Comparison of ENCODE assay signal across 1 cellular context in the genomic region with DNA sequence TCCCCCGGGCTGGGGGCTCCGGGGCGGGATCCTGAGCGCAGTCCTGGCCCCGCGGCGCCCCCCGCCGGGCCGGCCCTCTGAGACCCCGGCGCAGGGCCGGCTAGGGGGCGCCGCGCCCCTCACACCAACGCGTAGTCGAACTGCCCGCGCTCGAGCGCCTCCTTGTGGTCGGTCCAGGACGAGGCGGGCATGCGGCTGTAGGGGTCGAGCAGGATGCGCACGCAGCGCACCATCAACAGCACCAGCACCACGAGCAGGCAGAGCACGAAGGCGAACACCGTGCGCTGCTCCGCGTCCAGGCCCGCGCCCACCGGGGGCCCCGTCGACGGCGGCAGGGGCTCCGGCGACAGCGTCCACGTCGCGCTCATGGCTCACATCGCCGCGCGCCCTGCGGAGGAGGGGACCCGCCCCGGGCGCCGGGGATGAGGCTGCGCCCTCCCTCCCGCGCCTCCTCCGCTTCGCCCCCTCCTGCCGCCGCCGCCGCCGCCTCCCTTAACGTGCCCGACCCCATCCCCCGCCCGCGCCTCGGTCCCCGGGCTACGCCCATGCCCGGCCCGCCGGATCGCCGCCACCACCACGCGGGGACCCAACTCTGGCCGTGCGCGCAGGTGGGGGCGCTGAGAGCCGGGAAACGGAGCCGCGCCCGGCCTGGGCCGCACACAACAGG.
TF ChIP-seq lines count a peak whose summit lies in the region.

No MANE protein-coding gene starts in this region.

TF ChIP-seq in HepG2, 621 proteins besides CTCF, POLR2A, EP300 and RAD21 (continued from another document):
- TF ChIP-seq RXRB (CRISPR knock-in tag; IDR thresholded peaks at IDR 0.05; ENCODE audit: borderline replicate concordance) (peak; percentile 48; the same call in 1 of the 2 replicates), CCDC6 (CRISPR knock-in tag; IDR thresholded peaks at IDR 0.05) (peak; percentile 95), HOXA5 (CRISPR knock-in tag; IDR thresholded peaks at IDR 0.05) (no peak), RNF2 (conservative IDR thresholded peaks at IDR 0.05; ENCODE audit: low read depth) (peak; percentile 94), DMAP1 (CRISPR knock-in tag; IDR thresholded peaks at IDR 0.05) (0 out of 2 replicates have a peak, but pooled peaks have one; percentile 25), GATAD1 (CRISPR knock-in tag; IDR thresholded peaks at IDR 0.05) (peak; percentile 57; the same call in 1 of the 2 replicates), MTA1 (CRISPR knock-in tag; IDR thresholded peaks at IDR 0.05; ENCODE audit: borderline replicate concordance) (no peak), ZNF12 (CRISPR knock-in tag; IDR thresholded peaks at IDR 0.05) (0 out of 2 replicates have a peak, but pooled peaks have one; percentile 24), NCOR1 (IDR thresholded peaks at IDR 0.05; ENCODE audit: borderline replicate concordance, low read length) (no peak), ZEB1 (IDR thresholded peaks at IDR 0.05; ENCODE audit: insufficient replicate concordance, low read depth) (no peak), IKZF4 (CRISPR knock-in tag; IDR thresholded peaks at IDR 0.05; ENCODE audit: borderline replicate concordance, low read depth, not compliant biosample characterization) (peak; percentile 92), MEIS2 (CRISPR knock-in tag; IDR thresholded peaks at IDR 0.05) (peak; percentile 86), SMAD9 (CRISPR knock-in tag; IDR thresholded peaks at IDR 0.05) (peak; percentile 71; the same call in 1 of the 2 replicates), REL (CRISPR knock-in tag; conservative IDR thresholded peaks at IDR 0.05) (peak; percentile 67; the same call in 1 of the 2 replicates), THAP11 (CRISPR knock-in tag; IDR thresholded peaks at IDR 0.05) (peak; percentile 45; the same call in 1 of the 2 replicates), ZBTB21 (CRISPR knock-in tag; IDR thresholded peaks at IDR 0.05) (no peak), RFXAP (CRISPR knock-in tag; IDR thresholded peaks at IDR 0.05; ENCODE audit: borderline replicate concordance) (peak; percentile 85; the same call in 1 of the 2 replicates), ZNF331 (CRISPR knock-in tag; IDR thresholded peaks at IDR 0.05) (peak; percentile 42; the same call in 1 of the 2 replicates), TCF12 (IDR thresholded peaks at IDR 0.05) (no peak), TCF12 (CRISPR knock-in tag; IDR thresholded peaks at IDR 0.05) (no peak), RBFOX2 (IDR thresholded peaks at IDR 0.05; ENCODE audit: low read depth, low read length) (no peak), CBX1 (IDR thresholded peaks at IDR 0.05; ENCODE audit: low read depth) (peak; percentile 71), ATF7-NPFF (CRISPR knock-in tag; IDR thresholded peaks at IDR 0.05; ENCODE audit: low read depth) (peak; percentile 95), ZNF713 (CRISPR knock-in tag; IDR thresholded peaks at IDR 0.05) (no peak), GATAD2A (CRISPR knock-in tag; IDR thresholded peaks at IDR 0.05) (peak; percentile 34; the same call in 1 of the 2 replicates), ZNF17 (CRISPR knock-in tag; IDR thresholded peaks at IDR 0.05) (no peak), ZNF441 (CRISPR knock-in tag; IDR thresholded peaks at IDR 0.05; ENCODE audit: borderline replicate concordance) (peak; percentile 73; the same call in 1 of the 2 replicates), ZNF30 (CRISPR knock-in tag; IDR thresholded peaks at IDR 0.05) (0 out of 2 replicates have a peak, but pooled peaks have one; percentile 56), ZNF83 (CRISPR knock-in tag; IDR thresholded peaks at IDR 0.05; ENCODE audit: borderline replicate concordance) (peak; percentile 96; the same call in 1 of the 2 replicates), ZNF598 (CRISPR knock-in tag; IDR thresholded peaks at IDR 0.05; ENCODE audit: borderline replicate concordance) (no peak), MAZ (IDR thresholded peaks at IDR 0.05; ENCODE audit: borderline replicate concordance, low read depth, low read length) (no peak), MAZ (CRISPR knock-in tag; IDR thresholded peaks at IDR 0.05; ENCODE audit: low read depth) (peak; percentile 73), ZNF672 (CRISPR knock-in tag; IDR thresholded peaks at IDR 0.05) (0 out of 2 replicates have a peak, but pooled peaks have one; percentile 21), ZNF850 (CRISPR knock-in tag; conservative IDR thresholded peaks at IDR 0.05) (no peak), MBD4 (IDR thresholded peaks at IDR 0.05; ENCODE audit: borderline replicate concordance, low read length) (no peak), RELA (CRISPR knock-in tag; IDR thresholded peaks at IDR 0.05) (peak; percentile 45; the same call in 1 of the 2 replicates), ZNF430 (CRISPR knock-in tag; IDR thresholded peaks at IDR 0.05) (peak; percentile 62; the same call in 1 of the 2 replicates), TGIF2 (CRISPR knock-in tag; IDR thresholded peaks at IDR 0.05) (peak; percentile 47; the same call in 1 of the 2 replicates), ZNF510 (CRISPR knock-in tag; IDR thresholded peaks at IDR 0.05; ENCODE audit: low read depth) (no peak)
- TF ChIP-seq, protein P1, sequence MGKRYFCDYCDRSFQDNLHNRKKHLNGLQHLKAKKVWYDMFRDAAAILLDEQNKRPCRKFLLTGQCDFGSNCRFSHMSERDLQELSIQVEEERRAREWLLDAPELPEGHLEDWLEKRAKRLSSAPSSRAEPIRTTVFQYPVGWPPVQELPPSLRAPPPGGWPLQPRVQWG (CRISPR knock-in tag; IDR thresholded peaks at IDR 0.05; ENCODE audit: borderline replicate concordance, low read depth): no peak
- TF ChIP-seq, protein P2, sequence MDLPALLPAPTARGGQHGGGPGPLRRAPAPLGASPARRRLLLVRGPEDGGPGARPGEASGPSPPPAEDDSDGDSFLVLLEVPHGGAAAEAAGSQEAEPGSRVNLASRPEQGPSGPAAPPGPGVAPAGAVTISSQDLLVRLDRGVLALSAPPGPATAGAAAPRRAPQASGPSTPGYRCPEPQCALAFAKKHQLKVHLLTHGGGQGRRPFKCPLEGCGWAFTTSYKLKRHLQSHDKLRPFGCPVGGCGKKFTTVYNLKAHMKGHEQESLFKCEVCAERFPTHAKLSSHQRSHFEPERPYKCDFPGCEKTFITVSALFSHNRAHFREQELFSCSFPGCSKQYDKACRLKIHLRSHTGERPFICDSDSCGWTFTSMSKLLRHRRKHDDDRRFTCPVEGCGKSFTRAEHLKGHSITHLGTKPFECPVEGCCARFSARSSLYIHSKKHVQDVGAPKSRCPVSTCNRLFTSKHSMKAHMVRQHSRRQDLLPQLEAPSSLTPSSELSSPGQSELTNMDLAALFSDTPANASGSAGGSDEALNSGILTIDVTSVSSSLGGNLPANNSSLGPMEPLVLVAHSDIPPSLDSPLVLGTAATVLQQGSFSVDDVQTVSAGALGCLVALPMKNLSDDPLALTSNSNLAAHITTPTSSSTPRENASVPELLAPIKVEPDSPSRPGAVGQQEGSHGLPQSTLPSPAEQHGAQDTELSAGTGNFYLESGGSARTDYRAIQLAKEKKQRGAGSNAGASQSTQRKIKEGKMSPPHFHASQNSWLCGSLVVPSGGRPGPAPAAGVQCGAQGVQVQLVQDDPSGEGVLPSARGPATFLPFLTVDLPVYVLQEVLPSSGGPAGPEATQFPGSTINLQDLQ (CRISPR knock-in tag; IDR thresholded peaks at IDR 0.05): 0 out of 2 replicates have a peak, but pooled peaks have one; percentile 77
- TF ChIP-seq, protein P3, sequence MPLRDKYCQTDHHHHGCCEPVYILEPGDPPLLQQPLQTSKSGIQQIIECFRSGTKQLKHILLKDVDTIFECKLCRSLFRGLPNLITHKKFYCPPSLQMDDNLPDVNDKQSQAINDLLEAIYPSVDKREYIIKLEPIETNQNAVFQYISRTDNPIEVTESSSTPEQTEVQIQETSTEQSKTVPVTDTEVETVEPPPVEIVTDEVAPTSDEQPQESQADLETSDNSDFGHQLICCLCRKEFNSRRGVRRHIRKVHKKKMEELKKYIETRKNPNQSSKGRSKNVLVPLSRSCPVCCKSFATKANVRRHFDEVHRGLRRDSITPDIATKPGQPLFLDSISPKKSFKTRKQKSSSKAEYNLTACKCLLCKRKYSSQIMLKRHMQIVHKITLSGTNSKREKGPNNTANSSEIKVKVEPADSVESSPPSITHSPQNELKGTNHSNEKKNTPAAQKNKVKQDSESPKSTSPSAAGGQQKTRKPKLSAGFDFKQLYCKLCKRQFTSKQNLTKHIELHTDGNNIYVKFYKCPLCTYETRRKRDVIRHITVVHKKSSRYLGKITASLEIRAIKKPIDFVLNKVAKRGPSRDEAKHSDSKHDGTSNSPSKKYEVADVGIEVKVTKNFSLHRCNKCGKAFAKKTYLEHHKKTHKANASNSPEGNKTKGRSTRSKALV (CRISPR knock-in tag; IDR thresholded peaks at IDR 0.05): peak; percentile 86
- TF ChIP-seq, protein P4, sequence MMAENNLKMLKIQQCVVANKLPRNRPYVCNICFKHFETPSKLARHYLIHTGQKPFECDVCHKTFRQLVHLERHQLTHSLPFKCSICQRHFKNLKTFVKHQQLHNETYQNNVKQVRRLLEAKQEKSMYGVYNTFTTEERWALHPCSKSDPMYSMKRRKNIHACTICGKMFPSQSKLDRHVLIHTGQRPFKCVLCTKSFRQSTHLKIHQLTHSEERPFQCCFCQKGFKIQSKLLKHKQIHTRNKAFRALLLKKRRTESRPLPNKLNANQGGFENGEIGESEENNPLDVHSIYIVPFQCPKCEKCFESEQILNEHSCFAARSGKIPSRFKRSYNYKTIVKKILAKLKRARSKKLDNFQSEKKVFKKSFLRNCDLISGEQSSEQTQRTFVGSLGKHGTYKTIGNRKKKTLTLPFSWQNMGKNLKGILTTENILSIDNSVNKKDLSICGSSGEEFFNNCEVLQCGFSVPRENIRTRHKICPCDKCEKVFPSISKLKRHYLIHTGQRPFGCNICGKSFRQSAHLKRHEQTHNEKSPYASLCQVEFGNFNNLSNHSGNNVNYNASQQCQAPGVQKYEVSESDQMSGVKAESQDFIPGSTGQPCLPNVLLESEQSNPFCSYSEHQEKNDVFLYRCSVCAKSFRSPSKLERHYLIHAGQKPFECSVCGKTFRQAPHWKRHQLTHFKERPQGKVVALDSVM (CRISPR knock-in tag; IDR thresholded peaks at IDR 0.05): peak; percentile 36; the same call in 1 of the 2 replicates
- TF ChIP-seq, protein P5, sequence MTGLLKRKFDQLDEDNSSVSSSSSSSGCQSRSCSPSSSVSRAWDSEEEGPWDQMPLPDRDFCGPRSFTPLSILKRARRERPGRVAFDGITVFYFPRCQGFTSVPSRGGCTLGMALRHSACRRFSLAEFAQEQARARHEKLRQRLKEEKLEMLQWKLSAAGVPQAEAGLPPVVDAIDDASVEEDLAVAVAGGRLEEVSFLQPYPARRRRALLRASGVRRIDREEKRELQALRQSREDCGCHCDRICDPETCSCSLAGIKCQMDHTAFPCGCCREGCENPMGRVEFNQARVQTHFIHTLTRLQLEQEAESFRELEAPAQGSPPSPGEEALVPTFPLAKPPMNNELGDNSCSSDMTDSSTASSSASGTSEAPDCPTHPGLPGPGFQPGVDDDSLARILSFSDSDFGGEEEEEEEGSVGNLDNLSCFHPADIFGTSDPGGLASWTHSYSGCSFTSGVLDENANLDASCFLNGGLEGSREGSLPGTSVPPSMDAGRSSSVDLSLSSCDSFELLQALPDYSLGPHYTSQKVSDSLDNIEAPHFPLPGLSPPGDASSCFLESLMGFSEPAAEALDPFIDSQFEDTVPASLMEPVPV (CRISPR knock-in tag; IDR thresholded peaks at IDR 0.05): no peak
- TF ChIP-seq, protein P6, sequence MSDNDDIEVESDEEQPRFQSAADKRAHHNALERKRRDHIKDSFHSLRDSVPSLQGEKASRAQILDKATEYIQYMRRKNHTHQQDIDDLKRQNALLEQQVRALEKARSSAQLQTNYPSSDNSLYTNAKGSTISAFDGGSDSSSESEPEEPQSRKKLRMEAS (IDR thresholded peaks at IDR 0.05): peak; percentile 99
- TF ChIP-seq, protein P7, sequence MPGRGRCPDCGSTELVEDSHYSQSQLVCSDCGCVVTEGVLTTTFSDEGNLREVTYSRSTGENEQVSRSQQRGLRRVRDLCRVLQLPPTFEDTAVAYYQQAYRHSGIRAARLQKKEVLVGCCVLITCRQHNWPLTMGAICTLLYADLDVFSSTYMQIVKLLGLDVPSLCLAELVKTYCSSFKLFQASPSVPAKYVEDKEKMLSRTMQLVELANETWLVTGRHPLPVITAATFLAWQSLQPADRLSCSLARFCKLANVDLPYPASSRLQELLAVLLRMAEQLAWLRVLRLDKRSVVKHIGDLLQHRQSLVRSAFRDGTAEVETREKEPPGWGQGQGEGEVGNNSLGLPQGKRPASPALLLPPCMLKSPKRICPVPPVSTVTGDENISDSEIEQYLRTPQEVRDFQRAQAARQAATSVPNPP (CRISPR knock-in tag; IDR thresholded peaks at IDR 0.05): no peak
- TF ChIP-seq, protein P8, sequence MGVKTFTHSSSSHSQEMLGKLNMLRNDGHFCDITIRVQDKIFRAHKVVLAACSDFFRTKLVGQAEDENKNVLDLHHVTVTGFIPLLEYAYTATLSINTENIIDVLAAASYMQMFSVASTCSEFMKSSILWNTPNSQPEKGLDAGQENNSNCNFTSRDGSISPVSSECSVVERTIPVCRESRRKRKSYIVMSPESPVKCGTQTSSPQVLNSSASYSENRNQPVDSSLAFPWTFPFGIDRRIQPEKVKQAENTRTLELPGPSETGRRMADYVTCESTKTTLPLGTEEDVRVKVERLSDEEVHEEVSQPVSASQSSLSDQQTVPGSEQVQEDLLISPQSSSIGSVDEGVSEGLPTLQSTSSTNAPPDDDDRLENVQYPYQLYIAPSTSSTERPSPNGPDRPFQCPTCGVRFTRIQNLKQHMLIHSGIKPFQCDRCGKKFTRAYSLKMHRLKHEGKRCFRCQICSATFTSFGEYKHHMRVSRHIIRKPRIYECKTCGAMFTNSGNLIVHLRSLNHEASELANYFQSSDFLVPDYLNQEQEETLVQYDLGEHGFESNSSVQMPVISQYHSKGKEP (CRISPR knock-in tag; IDR thresholded peaks at IDR 0.05): 0 out of 2 replicates have a peak, but pooled peaks have one; percentile 59
- TF ChIP-seq, protein P9, sequence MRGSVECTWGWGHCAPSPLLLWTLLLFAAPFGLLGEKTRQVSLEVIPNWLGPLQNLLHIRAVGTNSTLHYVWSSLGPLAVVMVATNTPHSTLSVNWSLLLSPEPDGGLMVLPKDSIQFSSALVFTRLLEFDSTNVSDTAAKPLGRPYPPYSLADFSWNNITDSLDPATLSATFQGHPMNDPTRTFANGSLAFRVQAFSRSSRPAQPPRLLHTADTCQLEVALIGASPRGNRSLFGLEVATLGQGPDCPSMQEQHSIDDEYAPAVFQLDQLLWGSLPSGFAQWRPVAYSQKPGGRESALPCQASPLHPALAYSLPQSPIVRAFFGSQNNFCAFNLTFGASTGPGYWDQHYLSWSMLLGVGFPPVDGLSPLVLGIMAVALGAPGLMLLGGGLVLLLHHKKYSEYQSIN (CRISPR knock-in tag; IDR thresholded peaks at IDR 0.05; ENCODE audit: borderline replicate concordance): no peak
